ENCODE assay signal across 15 cellular contexts in genomic region chr21:44052830-44053226, GRCh38. TPM values are rescaled to one million over a fixed set of nuclear protein-coding genes. Genes with fewer than 3 reads are reported as not detected.
DNase-seq lines count a peak whose midpoint lies in the region; ATAC-seq and TF ChIP-seq lines count a peak whose summit lies in the region.
"Had no signal": no experiment of that assay in that cellular context is flagged by ENCODE, and none has a peak within 500 bp of the region (broad histone marks: within the 10 kb centered on the region; RNA-seq: fewer than 3 reads in every experiment).

No MANE protein-coding gene starts in this region.

- no peak overlapping the region for H3K4me3 ChIP-seq in heart right ventricle
- H3K4me3 ChIP-seq in vagina = no peak overlapping the region

- H3K27me3 ChIP-seq in heart right ventricle (no peaks in the 10 kb centered on the region), vagina (no peaks in the 10 kb centered on the region)

- H3K36me3 ChIP-seq in heart right ventricle (peaks cover 0 to 76% (median 9%) of the 10 kb centered on the region in 9 donors), vagina (peaks cover 0 to 12% of the 10 kb centered on the region in 2 donors)

- intact Hi-C loops in heart right ventricle (cut with DNase I) (loop anchor here in 1 of 10 donors (10.0 kb wide), 2 partner anchors 48 to 238 kb away; no protein-coding TSS in a partner anchor), Right ventricle myocardium inferior (cut with DNase I) (no loop called here), vagina (cut with DNase I) (no loop called here)

- H3K27ac Mint-ChIP-seq in chondrocyte (ENCODE audit: unreplicated experiment) = peak overlapping the region; percentile 79
- H3K27ac Mint-ChIP-seq in nephron progenitor cell = peak overlapping the region; percentile 17
- H3K27ac Mint-ChIP-seq: activated naive CD8-positive, alpha-beta T cell treated with anti-CD3 and anti-CD28 coated beads, Interleukin-2, amount 50 U/mL, for 24 hours had no signal

- H3K4me1 Mint-ChIP-seq in chondrocyte (ENCODE audit: low read depth) = peaks cover 72% of the 10 kb centered on the region
- H3K4me1 Mint-ChIP-seq in nephron progenitor cell = peaks cover 32% of the 10 kb centered on the region

- H3K27me3 Mint-ChIP-seq in chondrocyte (ENCODE audit: low read depth) (no peaks in the 10 kb centered on the region), nephron progenitor cell (ENCODE audit: low read depth, poor library complexity) (no peaks in the 10 kb centered on the region)
- H3K27me3 Mint-ChIP-seq: activated naive CD8-positive, alpha-beta T cell treated with anti-CD3 and anti-CD28 coated beads, Interleukin-2, amount 50 U/mL, for 24 hours had no signal

- no peaks in the 10 kb centered on the region for H3K9me3 ChIP-seq in heart right ventricle
- no peaks in the 10 kb centered on the region for H3K9me3 ChIP-seq in vagina

- DNase-seq in heart right ventricle (no peak), Right ventricle myocardium inferior (ENCODE audit: missing footprints) (no peak), chondrocyte (ENCODE audit: low spot score) (no peak), nephron progenitor cell (no peak), vagina (ENCODE audit: extremely low spot score in 2 of 2) (no peak), EL (no peak), NCI-H774 (lab: John Stamatoyannopoulos, UW) (no peak)
- no peak for DNase-seq in effector CD8-positive, alpha-beta T cell (lab: John Stamatoyannopoulos, UW)
- DNase-seq: activated naive CD8-positive, alpha-beta T cell treated with anti-CD3 and anti-CD28 coated beads, Interleukin-2, amount 50 U/mL, for 24 hours; cerebellar nuclear complex; NCI-H1694 treated with DMSO at 0.1 percent for 48 hours; PC-3; stimulated activated CD4-positive, alpha-beta T cell treated with anti-CD3 and anti-CD28 coated beads, Interleukin-1b, Interleukin-23, amount 100 ng/mL, for 48 hours; trophoblast cell had no signal

- peaks cover 7% of the 10 kb centered on the region for H3K36me3 Mint-ChIP-seq in chondrocyte (ENCODE audit: low read depth)
- peaks cover 21% of the 10 kb centered on the region for H3K36me3 Mint-ChIP-seq in nephron progenitor cell (ENCODE audit: low read depth)

- H3K4me1 ChIP-seq in heart right ventricle (peaks cover 8 to 54% (median 26%) of the 10 kb centered on the region in 9 donors), vagina (peaks cover 28% of the 10 kb centered on the region)

- WGBS in heart right ventricle, 2 donors = 89 to 91% methylated on average over 6 of the region's 6 CpGs

- no peaks in the 10 kb centered on the region for H3K9me3 Mint-ChIP-seq in chondrocyte (ENCODE audit: low read depth)
- H3K9me3 Mint-ChIP-seq in nephron progenitor cell = no peaks in the 10 kb centered on the region
- H3K9me3 Mint-ChIP-seq: activated naive CD8-positive, alpha-beta T cell treated with anti-CD3 and anti-CD28 coated beads, Interleukin-2, amount 50 U/mL, for 24 hours had no signal

- TF ChIP-seq POLR2A in vagina (IDR thresholded peaks at IDR 0.05) = no peak

- H3K27ac ChIP-seq in heart right ventricle (peak overlapping the region in 6 of 10 donors; percentile 43 to 78 (median 70)), vagina (peak overlapping the region; percentile 9)
- H3K27ac ChIP-seq: epithelial cell of prostate had no signal

- TF ChIP-seq CTCF in heart right ventricle (IDR thresholded peaks at IDR 0.05) = no peak
- TF ChIP-seq CTCF in chondrocyte (IDR thresholded peaks at IDR 0.05) = no peak
- no peak for TF ChIP-seq CTCF in nephron progenitor cell (IDR thresholded peaks at IDR 0.05)
- no peak for TF ChIP-seq CTCF in vagina (IDR thresholded peaks at IDR 0.05)

- H3K4me3 Mint-ChIP-seq in chondrocyte (ENCODE audit: unreplicated experiment) = no peak overlapping the region
- H3K4me3 Mint-ChIP-seq in nephron progenitor cell = no peak overlapping the region
- H3K4me3 Mint-ChIP-seq: activated naive CD8-positive, alpha-beta T cell treated with anti-CD3 and anti-CD28 coated beads, Interleukin-2, amount 50 U/mL, for 24 hours had no signal

- ATAC-seq in heart right ventricle (peak in 1 of 8 donors; percentile 48), Right ventricle myocardium inferior (no peak)
- ATAC-seq: activated naive CD8-positive, alpha-beta T cell treated with anti-CD3 and anti-CD28 coated beads, Interleukin-2, amount 50 U/mL, for 24 hours had no signal

RNA-seq across cellular contexts. Expression of gene TRAPPC10, which starts 40.7 kb away (rescaled TPM):
- total RNA-seq in heart right ventricle = 10 to 100 TPM; 18.7 to 26.2 (median 20.3) TPM
- 1 to 10 TPM; 4.7 to 6.0 TPM for polyA plus RNA-seq in heart right ventricle
- 20.3 TPM for total RNA-seq in Right ventricle myocardium inferior
- 31.0 to 41.8 TPM (median 37.0 TPM) in 3 replicates for total RNA-seq in chondrocyte
- 22.6 TPM for total RNA-seq in vagina

RNA-seq across cellular contexts. Expression of gene PWP2, which starts 54.4 kb away (rescaled TPM):
- total RNA-seq in heart right ventricle (10 to 100 TPM in 1 of 10 donors, 1 to 10 TPM in 8, not detected in 1; 1.0 to 14.8 (median 6.5) TPM), Right ventricle myocardium inferior (8.1 TPM), chondrocyte (0.36 to 2.5 TPM (median 1.9 TPM) in 3 replicates), vagina (20.4 TPM)
- 1 to 10 TPM; 2.3 to 5.4 TPM for polyA plus RNA-seq in heart right ventricle
